Comparison of ENCODE assay signal across 11 cellular contexts in the genomic region with DNA sequence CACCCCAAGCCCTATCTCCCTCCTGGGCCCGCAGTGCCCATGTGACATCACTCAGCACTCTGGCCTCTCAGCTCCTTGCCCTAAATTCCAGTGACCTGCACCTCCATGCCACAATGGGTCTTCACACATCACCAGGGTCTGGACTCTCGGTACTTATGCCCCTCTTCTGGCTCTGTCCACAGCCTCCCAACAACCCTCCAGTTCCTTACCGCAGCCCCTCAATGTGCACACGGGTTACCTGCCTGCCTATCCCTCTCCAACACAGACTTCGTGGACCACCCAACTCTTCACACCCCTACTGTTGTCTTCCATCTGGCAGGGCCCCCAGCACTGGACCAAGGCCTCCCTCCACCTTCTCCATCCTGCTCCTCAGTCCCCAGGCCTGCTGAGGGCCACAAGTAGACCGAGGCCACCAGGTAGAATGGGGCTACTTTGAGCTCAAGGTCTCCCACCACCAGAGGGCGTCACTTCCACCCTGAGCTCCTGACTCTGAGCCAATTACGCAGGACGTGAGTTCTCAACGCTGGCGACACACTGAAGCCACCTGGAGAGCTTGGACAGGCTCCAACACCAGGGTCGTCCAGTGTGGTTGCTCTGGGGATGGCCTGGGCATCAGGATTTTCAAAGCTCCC.
DNase-seq lines count a peak whose midpoint lies in the region; FAIRE-seq and TF ChIP-seq lines count a peak whose summit lies in the region.
"Had no signal": no experiment of that assay in that cellular context is flagged by ENCODE, and none has a peak within 500 bp of the region (broad histone marks: within the 10 kb centered on the region; RNA-seq: fewer than 3 reads in every experiment).

No MANE protein-coding gene starts in this region.

- peaks cover 13% of the 10 kb centered on the region for H3K4me1 ChIP-seq in astrocyte (ENCODE audit: insufficient read depth, low read length)
- no peaks in the 10 kb centered on the region for H3K4me1 ChIP-seq in trophoblast cell (ENCODE audit: control insufficient read depth in 1 of 2, insufficient read depth in 2 of 2, low read length in 2 of 2)
- H3K4me1 ChIP-seq: A549 had no signal

- no peak overlapping the region for H3K27ac Mint-ChIP-seq in astrocyte (ENCODE audit: unreplicated experiment)
- H3K27ac Mint-ChIP-seq: natural killer cell had no signal

- H3K9me3 Mint-ChIP-seq in astrocyte (ENCODE audit: unreplicated experiment) = peaks cover 8% of the 10 kb centered on the region
- H3K9me3 Mint-ChIP-seq: natural killer cell had no signal

- TF ChIP-seq CTCF in LNCAP (IDR thresholded peaks at IDR 0.05) (peak; percentile 28; the same call in 1 of the 2 replicates), astrocyte (IDR thresholded peaks at IDR 0.05; ENCODE audit: insufficient read depth, low read depth, low read length) (peak; percentile 15)

- H3K27me3 Mint-ChIP-seq in astrocyte (ENCODE audit: low read depth, unreplicated experiment) = peaks cover 28% of the 10 kb centered on the region

- H3K36me3 ChIP-seq in astrocyte (ENCODE audit: insufficient read depth, low read length) = no peaks in the 10 kb centered on the region
- no peaks in the 10 kb centered on the region for H3K36me3 ChIP-seq in trophoblast cell (ENCODE audit: control insufficient read depth in 1 of 2, insufficient read depth in 2 of 2, low read length in 2 of 2)

- H3K4me3 ChIP-seq in astrocyte (ENCODE audit: insufficient read depth, low read depth, low read length) (no peak overlapping the region), trophoblast cell (ENCODE audit: low read depth, low read length) (no peak overlapping the region)
- H3K4me3 ChIP-seq: A549 had no signal

- no peak overlapping the region for H2AFZ ChIP-seq in astrocyte (ENCODE audit: low read depth, low read length)
- H2AFZ ChIP-seq in trophoblast cell (ENCODE audit: insufficient read depth, low read length, poor library complexity) = no peak overlapping the region

- no peak overlapping the region for H3K4me3 Mint-ChIP-seq in astrocyte (ENCODE audit: unreplicated experiment)
- H3K4me3 Mint-ChIP-seq: natural killer cell had no signal

- no peak overlapping the region for H2BK12ac ChIP-seq in trophoblast cell (ENCODE audit: low read length)

- H3K79me2 ChIP-seq in astrocyte (ENCODE audit: insufficient read depth, low read length) = no peaks in the 10 kb centered on the region
- H3K79me2 ChIP-seq in trophoblast cell (ENCODE audit: control insufficient read depth, insufficient read depth, low read length, poor library complexity) = no peaks in the 10 kb centered on the region

- no peak overlapping the region for H3K4me2 ChIP-seq in astrocyte (ENCODE audit: low read length)
- no peak overlapping the region for H3K4me2 ChIP-seq in trophoblast cell (ENCODE audit: low read length)
- H3K4me2 ChIP-seq: A549 had no signal

- FAIRE-seq in astrocyte (lab: Jason Lieb, UNC) (no peak), urothelium cell line (lab: Jason Lieb, UNC) (no peak)
- FAIRE-seq: A549 had no signal

- no peak overlapping the region for H3K14ac ChIP-seq in trophoblast cell (ENCODE audit: low read length)

- no peak overlapping the region for H4K12ac ChIP-seq in trophoblast cell (ENCODE audit: low read depth, low read length)

- no peak overlapping the region for H2BK120ac ChIP-seq in trophoblast cell (ENCODE audit: insufficient read depth, low read length, poor library complexity)

- H2BK5ac ChIP-seq in trophoblast cell (ENCODE audit: low read depth, low read length, poor library complexity) = no peak overlapping the region

- no CpG with 5 or more reads among the region's 12 CpGs for WGBS in trophoblast cell (ENCODE audit: extremely low coverage, insufficient coverage, insufficient read length)

- no peak overlapping the region for H3K9ac ChIP-seq in astrocyte (ENCODE audit: low read length)
- no peak overlapping the region for H3K9ac ChIP-seq in trophoblast cell (ENCODE audit: low read length)

- H3K79me1 ChIP-seq in trophoblast cell (ENCODE audit: low read length) = no peaks in the 10 kb centered on the region

- DNase-seq in DMS53 (lab: John Stamatoyannopoulos, UW) (peak; percentile 46), DMS53 treated with DMSO at 0.1 percent for 48 hours (lab: John Stamatoyannopoulos, UW; ENCODE audit: unreplicated experiment) (no peak), astrocyte (ENCODE audit: low read depth) (no peak), trophoblast cell (peak; percentile 30 to 52), superior temporal gyrus (ENCODE audit: extremely low spot score) (no peak), urothelium cell line (ENCODE audit: low spot score) (no peak)
- DNase-seq in activated effector memory CD4-positive, alpha-beta T cell treated with Interleukin-2 at 50 U/mL for 16 hours = no peak
- DNase-seq: natural killer cell, SW 1271 had no signal

- H3K4me1 Mint-ChIP-seq in astrocyte (ENCODE audit: low read depth, unreplicated experiment) = peaks cover 15% of the 10 kb centered on the region
- H3K4me1 Mint-ChIP-seq: natural killer cell had no signal

- no peak overlapping the region for H3K18ac ChIP-seq in trophoblast cell (ENCODE audit: low read length)

- H4K8ac ChIP-seq in trophoblast cell (ENCODE audit: low read depth, low read length) = no peak overlapping the region

- H3K36me3 Mint-ChIP-seq in astrocyte (ENCODE audit: low read depth, unreplicated experiment) = no peaks in the 10 kb centered on the region
- H3K36me3 Mint-ChIP-seq: natural killer cell had no signal

- no peak overlapping the region for H2AK5ac ChIP-seq in trophoblast cell (ENCODE audit: low read length)

- H3K23ac ChIP-seq in trophoblast cell (ENCODE audit: low read length) = no peak overlapping the region

- H3K27me3 ChIP-seq in astrocyte (ENCODE audit: insufficient read depth, low read length) (no peaks in the 10 kb centered on the region), trophoblast cell (ENCODE audit: insufficient read depth, low read length) (no peaks in the 10 kb centered on the region)

- H3K4ac ChIP-seq in trophoblast cell (ENCODE audit: low read depth, low read length) = no peak overlapping the region

- no peak overlapping the region for H4K91ac ChIP-seq in trophoblast cell (ENCODE audit: low read depth, low read length)

- no peaks in the 10 kb centered on the region for H4K20me1 ChIP-seq in astrocyte (ENCODE audit: insufficient read depth, low read length)

- H3K27ac ChIP-seq in astrocyte (ENCODE audit: low read depth, low read length) = no peak overlapping the region
- no peak overlapping the region for H3K27ac ChIP-seq in trophoblast cell (ENCODE audit: low read depth, low read length)
- H3K27ac ChIP-seq: A549 had no signal

- H3K9me3 ChIP-seq in astrocyte (ENCODE audit: insufficient read depth, low read depth, low read length) (no peaks in the 10 kb centered on the region), trophoblast cell (ENCODE audit: insufficient read depth, low read depth, low read length) (no peaks in the 10 kb centered on the region)
- H3K9me3 ChIP-seq: A549 had no signal

Comparison
In these comparisons a context has a peak if more than half of its experiments do, and no peak if none do; other contexts are left out.
1. DNase-seq: peak in DMS53 (single experiment) and trophoblast cell (2 of 2); none in DMS53 treated with DMSO at 0.1 percent for 48 hours (single experiment), astrocyte (single experiment), activated effector memory CD4-positive, alpha-beta T cell treated with Interleukin-2 at 50 U/mL for 16 hours (single experiment), superior temporal gyrus (single experiment) and urothelium cell line (single experiment).